ENCODE assay signal across 14 cellular contexts in genomic region chr6:112237644-112238043, GRCh38. TPM values are rescaled to one million over a fixed set of nuclear protein-coding genes. Genes with fewer than 3 reads are reported as not detected.
DNase-seq lines count a peak whose midpoint lies in the region; ATAC-seq and TF ChIP-seq lines count a peak whose summit lies in the region.
"Had no signal": no experiment of that assay in that cellular context is flagged by ENCODE, and none has a peak within 500 bp of the region (broad histone marks: within the 10 kb centered on the region; RNA-seq: fewer than 3 reads in every experiment).

No MANE protein-coding gene starts in this region.

- no peaks in the 10 kb centered on the region for H3K36me3 Mint-ChIP-seq in activated T-helper 17 cell treated with anti-CD3 and anti-CD28 coated beads, Interleukin-2, amount 50 U/mL, for 72 hours (ENCODE audit: low read depth)

- TF ChIP-seq RAD21 in IMR-90 (IDR thresholded peaks at IDR 0.05; ENCODE audit: low read length): no peak

- intact Hi-C loops in IMR-90 (cut with micrococcal nuclease): no loop called here
- intact Hi-C loops in colonic mucosa (cut with DNase I): no loop called here
- intact Hi-C loops in left lung (cut with DNase I): no loop called here
- intact Hi-C loops in thyroid gland (cut with DNase I): no loop called here

- peak overlapping the region; percentile 49 for H2BK5ac ChIP-seq in IMR-90 (ENCODE audit: low read depth, low read length, poor library complexity, severe bottlenecking)

- peak overlapping the region; percentile 61; the same call in 1 of the 2 replicates for H3K18ac ChIP-seq in IMR-90 (ENCODE audit: low read depth, low read length)

- 0 out of 4 replicates have a peak overlapping the region, but pooled peaks of 1 of the 2 experiments have one; percentile 16 for H4K8ac ChIP-seq in IMR-90 (ENCODE audit: low read depth in 2 of 2, low read length in 2 of 2)

- no peak overlapping the region for H2AK5ac ChIP-seq in IMR-90 (ENCODE audit: low read depth, low read length)

- TF ChIP-seq POLR2A in IMR-90 (IDR thresholded peaks at IDR 0.05; ENCODE audit: low read depth, low read length): no peak
- TF ChIP-seq POLR2A in thyroid gland (IDR thresholded peaks at IDR 0.05): no peak

- DNase-seq in IMR-90 (peak; percentile 92), colonic mucosa (peak; percentile 44), left lung (no peak), thyroid gland (peak in 1 of 2 donors; percentile 14), superior temporal gyrus (ENCODE audit: extremely low spot score) (no peak), ureter (ENCODE audit: low spot score) (no peak)
- no peak for DNase-seq in activated naive CD4-positive, alpha-beta T cell treated with Interleukin-2 at 50 U/mL for 16 hours
- DNase-seq: activated CD4-positive, CD25-positive, alpha-beta regulatory T cell treated with anti-CD3 and anti-CD28 coated beads, Interleukin-2, amount 50 U/mL, for 72 hours; DND-41; H7; NCI-H1436; OCI-M1; stimulated activated CD4-positive, alpha-beta T cell treated with anti-CD3 and anti-CD28 coated beads, Interleukin-4, amount 100 ng/mL, for 4 hours had no signal

- ATAC-seq in IMR-90 (ENCODE audit: low read depth) (peak; percentile 16), left lung (peak; percentile 15)
- no peak for ATAC-seq in activated T-helper 17 cell treated with anti-CD3 and anti-CD28 coated beads, Interleukin-2, amount 50 U/mL, for 72 hours (replicated peaks)

- no peak overlapping the region for H3K56ac ChIP-seq in IMR-90 (ENCODE audit: extremely low read depth, insufficient read depth, low read length)

- H3K27me3 Mint-ChIP-seq in activated T-helper 17 cell treated with anti-CD3 and anti-CD28 coated beads, Interleukin-2, amount 50 U/mL, for 72 hours: peaks cover 37% of the 10 kb centered on the region

- no peaks in the 10 kb centered on the region for H3K36me3 ChIP-seq in IMR-90 (ENCODE audit: control insufficient read depth, insufficient read depth, low read length)
- no peaks in the 10 kb centered on the region for H3K36me3 ChIP-seq in colonic mucosa
- no peaks in the 10 kb centered on the region for H3K36me3 ChIP-seq in left lung
- H3K36me3 ChIP-seq in thyroid gland: no peaks in the 10 kb centered on the region

- H3K4ac ChIP-seq in IMR-90 (ENCODE audit: low read depth, low read length): peak overlapping the region; percentile 25; the same call in 1 of the 2 replicates

- peaks cover 10% of the 10 kb centered on the region for H3K4me1 Mint-ChIP-seq in activated T-helper 17 cell treated with anti-CD3 and anti-CD28 coated beads, Interleukin-2, amount 50 U/mL, for 72 hours

- H3K9me3 ChIP-seq in IMR-90 (ENCODE audit: control insufficient read depth, insufficient read depth, low read length) (no peaks in the 10 kb centered on the region), colonic mucosa (no peaks in the 10 kb centered on the region), left lung (no peaks in the 10 kb centered on the region), thyroid gland (no peaks in the 10 kb centered on the region)

- peaks cover 0 to under 1% of the 10 kb centered on the region in 2 experiments; a peak in 2 of 4 replicates for H3K79me1 ChIP-seq in IMR-90 (ENCODE audit: low read depth in 1 of 2, low read length in 2 of 2)

- no peak overlapping the region for H3K27ac Mint-ChIP-seq in activated T-helper 17 cell treated with anti-CD3 and anti-CD28 coated beads, Interleukin-2, amount 50 U/mL, for 72 hours

- CTCF ChIA-PET in IMR-90 (lab: Yijun Ruan, JAX): interaction anchor here (1.1 kb wide), 1 partner anchor 71 kb away, joined by 3 read pairs; no protein-coding TSS in a partner anchor

- H3K23ac ChIP-seq in IMR-90 (ENCODE audit: low read depth, low read length): no peak overlapping the region

- no peaks in the 10 kb centered on the region for H4K20me1 ChIP-seq in IMR-90 (ENCODE audit: insufficient read depth, low read length)

- H2AFZ ChIP-seq in IMR-90 (replicated peaks; ENCODE audit: low read length, poor library complexity): no peak overlapping the region

- H2BK20ac ChIP-seq in IMR-90 (ENCODE audit: low read depth, low read length): peak overlapping the region; percentile 30; the same call in 1 of the 2 replicates

- H4K91ac ChIP-seq in IMR-90 (ENCODE audit: insufficient read depth, low read depth, low read length): no peak overlapping the region

- H3K4me2 ChIP-seq in IMR-90 (ENCODE audit: low read depth, low read length): peak overlapping the region; percentile 4; the same call in 1 of the 2 replicates

- H3K27ac ChIP-seq in IMR-90 (ENCODE audit: insufficient read depth, low read length): peak overlapping the region; percentile 75; the same call in 1 of the 2 replicates
- H3K27ac ChIP-seq in colonic mucosa: peak overlapping the region; percentile 24
- H3K27ac ChIP-seq in left lung: peak overlapping the region; percentile 19 to 33
- H3K27ac ChIP-seq in thyroid gland: peak overlapping the region; percentile 44 to 70 (median 60)

- H2BK15ac ChIP-seq in IMR-90 (ENCODE audit: low read depth, low read length): no peak overlapping the region

- TF ChIP-seq CTCF in IMR-90 (conservative IDR thresholded peaks at IDR 0.05; ENCODE audit: low read depth, low read length): no peak
- no peak for TF ChIP-seq CTCF in colonic mucosa (IDR thresholded peaks at IDR 0.05)
- TF ChIP-seq CTCF in left lung (IDR thresholded peaks at IDR 0.05): no peak
- no peak for TF ChIP-seq CTCF in thyroid gland (IDR thresholded peaks at IDR 0.05)

- H3K9me1 ChIP-seq in IMR-90 (ENCODE audit: insufficient read depth, low read length): peaks cover 4% of the 10 kb centered on the region; the same call in 1 of the 2 replicates

- in situ Hi-C loops in IMR-90 (cut with MboI; ENCODE audit: low sequenced_read_pairs): no loop called here

- H2AK9ac ChIP-seq in IMR-90 (replicated peaks; ENCODE audit: low read depth, low read length, poor library complexity): no peak overlapping the region

- peaks cover 12% of the 10 kb centered on the region for H3K4me1 ChIP-seq in IMR-90 (ENCODE audit: control insufficient read depth, insufficient read depth, low read length)
- H3K4me1 ChIP-seq in colonic mucosa: no peaks in the 10 kb centered on the region
- peaks cover 0 to 4% of the 10 kb centered on the region in 2 donors for H3K4me1 ChIP-seq in left lung
- peaks cover 0 to 4% of the 10 kb centered on the region in 2 donors for H3K4me1 ChIP-seq in thyroid gland

- H3K9ac ChIP-seq in IMR-90 (ENCODE audit: low read depth, low read length) (no peak overlapping the region), colonic mucosa (ENCODE audit: low read depth in 2 of 2, low read length in 2 of 2) (no peak overlapping the region)

- no peak overlapping the region for H4K5ac ChIP-seq in IMR-90 (ENCODE audit: low read depth, low read length)

- H3K14ac ChIP-seq in IMR-90 (replicated peaks; ENCODE audit: low read depth, low read length): 0 out of 2 replicates have a peak overlapping the region, but pooled peaks have one; percentile 3

- BruUV-seq in IMR-90 (replicated peaks; lab: Mats Ljungman, UMichigan): no TSS peak

- no peaks in the 10 kb centered on the region for H3K9me3 Mint-ChIP-seq in activated T-helper 17 cell treated with anti-CD3 and anti-CD28 coated beads, Interleukin-2, amount 50 U/mL, for 72 hours

- WGBS in IMR-90 (ENCODE audit: extremely low coverage in 2 of 2, insufficient read length in 1 of 2), 2 experiments: 0% methylated on average over 2 of the region's 3 CpGs; no CpG with 5 or more reads in 1 of the 2 experiments
- WGBS in thyroid gland, 2 donors: 67 to 68% methylated on average over 3 of the region's 3 CpGs

- no peaks in the 10 kb centered on the region for H3K27me3 ChIP-seq in IMR-90 (ENCODE audit: control insufficient read depth, insufficient read depth, low read length)
- H3K27me3 ChIP-seq in colonic mucosa: no peaks in the 10 kb centered on the region
- H3K27me3 ChIP-seq in left lung: no peaks in the 10 kb centered on the region
- H3K27me3 ChIP-seq in thyroid gland: no peaks in the 10 kb centered on the region

- POLR2A ChIA-PET in IMR-90 (lab: Charles Lee; ENCODE audit: unreplicated experiment): no interaction called here

- H2BK120ac ChIP-seq in IMR-90 (ENCODE audit: low read depth, low read length): peak overlapping the region; percentile 1; the same call in 1 of the 2 replicates

- H3K4me3 ChIP-seq in IMR-90 (ENCODE audit: insufficient read depth, low read depth, low read length) (no peak overlapping the region), colonic mucosa (no peak overlapping the region), left lung (no peak overlapping the region), thyroid gland (replicated peaks in 1 of 3) (no peak overlapping the region)

- H3K4me3 Mint-ChIP-seq in activated T-helper 17 cell treated with anti-CD3 and anti-CD28 coated beads, Interleukin-2, amount 50 U/mL, for 72 hours: no peak overlapping the region

- dilution Hi-C loops in IMR-90 (cut with HindIII; ENCODE audit: low sequenced_read_pairs, unreplicated experiment): no loop called here

TF ChIP-seq in IMR-90, 13 proteins besides CTCF, POLR2A, EP300 and RAD21:
- peak; percentile 97 for TF ChIP-seq CEBPB (IDR thresholded peaks at IDR 0.05; ENCODE audit: low read depth, low read length)
- no peak for TF ChIP-seq ELK1 (IDR thresholded peaks at IDR 0.05; ENCODE audit: borderline replicate concordance, low read depth, low read length)

RNA-seq across cellular contexts. Expression of gene LAMA4, which starts 16.7 kb away (rescaled TPM):
- total RNA-seq in IMR-90 (2012; rRNA removed) (29.7 and 35.8 TPM in 2 replicates), colonic mucosa (10 to 100 TPM; 15.8 to 35.1 TPM), left lung (100 to 1,000 TPM in 1 of 2 donors, 10 to 100 TPM in 1; 87.5 to 152 TPM), thyroid gland (10 to 100 TPM; 29.9 to 40.0 (median 35.3) TPM), ureter (54.7 TPM)
- 28.9 and 33.9 TPM in 2 replicates for polyA plus RNA-seq in IMR-90 (2012; rRNA removed)
- polyA plus RNA-seq in IMR-90 (2012; cell fraction: cytosol; rRNA removed): 51.0 and 61.1 TPM in 2 replicates
- 36.2 and 63.2 TPM in 2 replicates for polyA plus RNA-seq in IMR-90 (2012; cell fraction: nucleus; rRNA removed; ENCODE audit: low replicate concordance)
- total RNA-seq in activated T-helper 17 cell treated with anti-CD3 and anti-CD28 coated beads, Interleukin-2, amount 50 U/mL, for 72 hours: not detected

Comparison
In these comparisons a context has a peak if more than half of its experiments do, and no peak if none do; other contexts are left out.
1. DNase-seq: peak in IMR-90 (single experiment) and colonic mucosa (single experiment); none in left lung (0 of 2), superior temporal gyrus (single experiment), activated naive CD4-positive, alpha-beta T cell treated with Interleukin-2 at 50 U/mL for 16 hours (single experiment) and ureter (single experiment).
2. H3K27ac ChIP-seq: peak in every context shown above with its lines; median percentile 75 in IMR-90; 60 in thyroid gland; 26 in left lung; 24 in colonic mucosa.
3. RNA of gene LAMA4, which starts 16.7 kb away (total RNA-seq): 87.5 to 152 TPM in left lung, 54.7 TPM in ureter (single experiment), 29.9 to 40.0 TPM in thyroid gland, 29.7 to 35.8 TPM in IMR-90 and 15.8 to 35.1 TPM in colonic mucosa; not detected in activated T-helper 17 cell treated with anti-CD3 and anti-CD28 coated beads, Interleukin-2, amount 50 U/mL, for 72 hours; every median in the first group is over 10 times any median in the second.